Comparison of ENCODE assay signal across 18 cellular contexts in the genomic region with DNA sequence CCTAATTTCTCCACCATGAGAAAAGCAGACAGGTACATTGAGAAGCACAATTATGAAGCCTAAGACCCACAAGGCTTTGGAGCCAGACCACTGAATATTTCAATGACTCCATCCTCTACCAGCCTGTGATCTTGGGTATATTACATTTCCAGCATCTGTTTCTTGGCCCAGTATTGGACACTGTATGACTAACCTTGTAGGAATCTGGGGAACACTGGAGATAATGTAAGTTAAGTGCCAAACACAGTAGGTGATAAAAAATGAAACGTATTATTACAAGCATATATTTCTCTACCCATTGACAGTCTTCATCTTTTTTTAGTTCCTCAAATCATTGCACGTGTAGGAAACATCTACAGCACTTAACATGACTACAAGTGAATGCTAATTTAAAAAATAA. TPM values are rescaled to one million over a fixed set of nuclear protein-coding genes. Genes with fewer than 3 reads are reported as not detected.
A peak's percentile ranks its signal among the peaks of the same experiment; 100 is the strongest.
DNase-seq lines count a peak whose midpoint lies in the region; ATAC-seq and TF ChIP-seq lines count a peak whose summit lies in the region.
"Had no signal": no experiment of that assay in that cellular context is flagged by ENCODE, and none has a peak within 500 bp of the region (broad histone marks: within the 10 kb centered on the region; RNA-seq: fewer than 3 reads in every experiment).

No MANE protein-coding gene starts in this region.

- H3K4me1 ChIP-seq in SJCRH30: peaks cover 7% of the 10 kb centered on the region

- H3K4me3 ChIP-seq in HFF-Myc (replicated peaks; ENCODE audit: low read depth, low read length) (no peak overlapping the region), SJCRH30 (no peak overlapping the region), fibroblast of mammary gland (ENCODE audit: control insufficient read depth, low read depth, low read length) (no peak overlapping the region)
- H3K4me3 ChIP-seq: lung had no signal

- no peaks in the 10 kb centered on the region; the same call in 1 of the 2 replicates for H3K36me3 ChIP-seq in SJCRH30

- DNase-seq in ACHN: peak; percentile 24
- peak; percentile 20 for DNase-seq in HFF-Myc (ENCODE audit: extremely low read depth, low read depth)
- DNase-seq in SJCRH30: peak; percentile 9 to 42
- DNase-seq in fibroblast of mammary gland (ENCODE audit: low read depth): peak; percentile 60
- DNase-seq in stimulated activated effector memory CD8-positive, alpha-beta T cell treated with anti-CD3 and anti-CD28 coated beads, Interleukin-12 subunit alpha, Interleukin-12 subunit beta, amount 100 ng/mL, for 72 hours (ENCODE audit: low spot score in 2 of 2): no peak
- DNase-seq in globus pallidus (ENCODE audit: low spot score): no peak
- DNase-seq: activated CD4-positive, alpha-beta memory T cell treated with anti-CD3 and anti-CD28 coated beads, Interleukin-2, amount 10 ng/mL, durations not matched to agents 7 days and 5 days; activated naive CD8-positive, alpha-beta T cell treated with anti-CD3 and anti-CD28 coated beads, Interleukin-2, amount 10 ng/mL, durations not matched to agents 7 days and 5 days; activated T-cell treated with anti-CD3 and anti-CD28 coated beads, Interleukin-2, amount 50 U/mL, for 48 hours; cerebellar nuclear complex; GDM1; naive thymus-derived CD4-positive, alpha-beta T cell; posterior cingulate gyrus; stimulated activated naive CD8-positive, alpha-beta T cell treated with anti-CD3 and anti-CD28 coated beads, Interleukin-15, amount 100 ng/mL, for 72 hours had no signal

- ATAC-seq in HG03520 (IDR thresholded peaks at IDR 0.05; ENCODE audit: unreplicated experiment) (no peak), HG02884 (IDR thresholded peaks at IDR 0.05; ENCODE audit: unreplicated experiment) (no peak)
- no peak for ATAC-seq in stimulated activated effector memory CD8-positive, alpha-beta T cell treated with anti-CD3 and anti-CD28 coated beads, Interleukin-12 subunit alpha, Interleukin-12 subunit beta, amount 100 ng/mL, for 72 hours
- ATAC-seq: naive thymus-derived CD4-positive, alpha-beta T cell; stimulated activated naive CD8-positive, alpha-beta T cell treated with anti-CD3 and anti-CD28 coated beads, Interleukin-15, amount 100 ng/mL, for 72 hours had no signal

- H3K27ac ChIP-seq in SJCRH30: no peak overlapping the region

- no peak for TF ChIP-seq CTCF in HFF-Myc (IDR thresholded peaks at IDR 0.05; ENCODE audit: low read depth, low read length, missing control alignments)
- no peak for TF ChIP-seq CTCF in fibroblast of mammary gland (conservative IDR thresholded peaks at IDR 0.05; ENCODE audit: control insufficient read depth, insufficient read depth, low read depth, low read length)

- in situ Hi-C loops in ACHN (cut with HindIII; ENCODE audit: low pct_ligation_motif_present, low pct_unique_long_range_greater_than_20kb, low sequenced_read_pairs): no loop called here

- H3K4me3 Mint-ChIP-seq in stimulated activated effector memory CD8-positive, alpha-beta T cell treated with anti-CD3 and anti-CD28 coated beads, Interleukin-12 subunit alpha, Interleukin-12 subunit beta, amount 100 ng/mL, for 72 hours: no peak overlapping the region
- H3K4me3 Mint-ChIP-seq: activated CD4-positive, alpha-beta memory T cell treated with anti-CD3 and anti-CD28 coated beads, Interleukin-2, amount 10 ng/mL, durations not matched to agents 7 days and 5 days; activated naive CD8-positive, alpha-beta T cell treated with anti-CD3 and anti-CD28 coated beads, Interleukin-2, amount 10 ng/mL, durations not matched to agents 7 days and 5 days; naive thymus-derived CD4-positive, alpha-beta T cell; stimulated activated naive CD8-positive, alpha-beta T cell treated with anti-CD3 and anti-CD28 coated beads, Interleukin-15, amount 100 ng/mL, for 72 hours had no signal

- H3K4me1 Mint-ChIP-seq in stimulated activated effector memory CD8-positive, alpha-beta T cell treated with anti-CD3 and anti-CD28 coated beads, Interleukin-12 subunit alpha, Interleukin-12 subunit beta, amount 100 ng/mL, for 72 hours: no peaks in the 10 kb centered on the region
- H3K4me1 Mint-ChIP-seq: activated naive CD8-positive, alpha-beta T cell treated with anti-CD3 and anti-CD28 coated beads, Interleukin-2, amount 10 ng/mL, durations not matched to agents 7 days and 5 days; stimulated activated naive CD8-positive, alpha-beta T cell treated with anti-CD3 and anti-CD28 coated beads, Interleukin-15, amount 100 ng/mL, for 72 hours had no signal

- no peaks in the 10 kb centered on the region for H3K36me3 Mint-ChIP-seq in stimulated activated effector memory CD8-positive, alpha-beta T cell treated with anti-CD3 and anti-CD28 coated beads, Interleukin-12 subunit alpha, Interleukin-12 subunit beta, amount 100 ng/mL, for 72 hours
- H3K36me3 Mint-ChIP-seq: activated naive CD8-positive, alpha-beta T cell treated with anti-CD3 and anti-CD28 coated beads, Interleukin-2, amount 10 ng/mL, durations not matched to agents 7 days and 5 days had no signal

- H3K9me3 Mint-ChIP-seq in stimulated activated effector memory CD8-positive, alpha-beta T cell treated with anti-CD3 and anti-CD28 coated beads, Interleukin-12 subunit alpha, Interleukin-12 subunit beta, amount 100 ng/mL, for 72 hours: no peaks in the 10 kb centered on the region
- H3K9me3 Mint-ChIP-seq: activated CD4-positive, alpha-beta memory T cell treated with anti-CD3 and anti-CD28 coated beads, Interleukin-2, amount 10 ng/mL, durations not matched to agents 7 days and 5 days; activated naive CD8-positive, alpha-beta T cell treated with anti-CD3 and anti-CD28 coated beads, Interleukin-2, amount 10 ng/mL, durations not matched to agents 7 days and 5 days; stimulated activated naive CD8-positive, alpha-beta T cell treated with anti-CD3 and anti-CD28 coated beads, Interleukin-15, amount 100 ng/mL, for 72 hours had no signal

- H3K9me3 ChIP-seq in SJCRH30 (replicated peaks): no peaks in the 10 kb centered on the region

- no peaks in the 10 kb centered on the region for H3K27me3 ChIP-seq in SJCRH30

- H3K27ac Mint-ChIP-seq in stimulated activated effector memory CD8-positive, alpha-beta T cell treated with anti-CD3 and anti-CD28 coated beads, Interleukin-12 subunit alpha, Interleukin-12 subunit beta, amount 100 ng/mL, for 72 hours: no peak overlapping the region
- H3K27ac Mint-ChIP-seq: activated CD4-positive, alpha-beta memory T cell treated with anti-CD3 and anti-CD28 coated beads, Interleukin-2, amount 10 ng/mL, durations not matched to agents 7 days and 5 days; activated naive CD8-positive, alpha-beta T cell treated with anti-CD3 and anti-CD28 coated beads, Interleukin-2, amount 10 ng/mL, durations not matched to agents 7 days and 5 days; naive thymus-derived CD4-positive, alpha-beta T cell; stimulated activated naive CD8-positive, alpha-beta T cell treated with anti-CD3 and anti-CD28 coated beads, Interleukin-15, amount 100 ng/mL, for 72 hours had no signal

RNA-seq across cellular contexts. Expression of gene FEM1C, which starts 28.6 kb away (rescaled TPM):
- 16.5 and 17.9 TPM in 2 replicates for total RNA-seq in SJCRH30 (2014; rRNA removed; shearing (Covaris generic))

RNA-seq across cellular contexts. Expression of gene TICAM2, which starts 29.1 kb away (rescaled TPM):
- 0.10 and 0.13 TPM in 2 replicates for total RNA-seq in SJCRH30 (2014; rRNA removed; shearing (Covaris generic))
- total RNA-seq: H1 had no signal

RNA-seq across cellular contexts. Expression of gene TMED7, which starts 52.7 kb away (rescaled TPM):
- total RNA-seq in SJCRH30 (2014; rRNA removed; shearing (Covaris generic)): 84.5 and 89.3 TPM in 2 replicates

Comparison
In these comparisons a context has a peak if more than half of its experiments do, and no peak if none do; other contexts are left out.
1. DNase-seq: peak in ACHN (single experiment), HFF-Myc (single experiment), SJCRH30 (2 of 2) and fibroblast of mammary gland (single experiment); none in stimulated activated effector memory CD8-positive, alpha-beta T cell treated with anti-CD3 and anti-CD28 coated beads, Interleukin-12 subunit alpha, Interleukin-12 subunit beta, amount 100 ng/mL, for 72 hours (0 of 2) and globus pallidus (single experiment).